In the genomic region with DNA sequence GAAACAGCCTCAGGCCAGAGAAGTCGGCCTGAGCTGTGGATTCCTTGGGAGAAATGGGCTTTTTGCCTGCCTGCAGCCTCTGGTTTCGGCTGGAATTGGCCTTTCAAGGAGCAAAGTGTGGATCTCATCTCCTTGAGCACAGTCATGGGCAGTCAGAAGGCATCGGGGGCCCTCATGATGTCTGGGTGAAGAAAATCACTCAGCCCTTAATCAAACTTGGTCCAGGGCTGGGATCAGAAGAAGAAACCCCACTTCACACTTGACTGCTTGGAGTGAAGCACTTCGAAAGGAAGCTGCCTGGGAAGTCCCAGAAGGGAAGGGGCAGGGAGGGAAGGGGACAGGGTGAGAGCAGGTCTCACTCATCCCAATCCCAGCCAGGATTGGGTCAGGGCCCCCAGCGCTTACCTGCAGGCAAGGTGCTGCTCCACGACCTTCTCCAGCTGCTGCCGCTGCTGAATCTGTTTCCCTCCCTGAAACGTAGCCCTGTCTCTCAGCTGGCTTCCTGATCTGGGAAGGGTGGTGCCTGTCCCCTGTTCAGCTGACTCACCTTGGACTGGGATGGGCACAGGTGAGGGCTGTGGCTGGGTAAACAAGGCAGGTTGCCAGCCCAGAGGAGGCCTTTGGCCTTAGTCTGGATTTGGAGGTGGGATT, we compare ENCODE assay signal across 9 cellular contexts. TPM values are rescaled to one million over a fixed set of nuclear protein-coding genes. Genes with fewer than 3 reads are reported as not detected.
A peak's percentile ranks its signal among the peaks of the same experiment; 100 is the strongest.
DNase-seq lines count a peak whose midpoint lies in the region; ATAC-seq and TF ChIP-seq lines count a peak whose summit lies in the region.
"Had no signal": no experiment of that assay in that cellular context is flagged by ENCODE, and none has a peak within 500 bp of the region (broad histone marks: within the 10 kb centered on the region; RNA-seq: fewer than 3 reads in every experiment).

A gene with protein sequence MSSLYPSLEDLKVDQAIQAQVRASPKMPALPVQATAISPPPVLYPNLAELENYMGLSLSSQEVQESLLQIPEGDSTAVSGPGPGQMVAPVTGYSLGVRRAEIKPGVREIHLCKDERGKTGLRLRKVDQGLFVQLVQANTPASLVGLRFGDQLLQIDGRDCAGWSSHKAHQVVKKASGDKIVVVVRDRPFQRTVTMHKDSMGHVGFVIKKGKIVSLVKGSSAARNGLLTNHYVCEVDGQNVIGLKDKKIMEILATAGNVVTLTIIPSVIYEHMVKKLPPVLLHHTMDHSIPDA (minus strand): TSS at position 460 of the 651 bp plus-strand sequence. CDS start 8,723 bp downstream, outside the sequence.

- no peak for ATAC-seq in activated CD4-positive, alpha-beta T cell treated with anti-CD3 and anti-CD28 coated beads for 36 hours

- peaks cover 51 to 65% (median 59%) of the 10 kb centered on the region in 4 donors for H3K4me1 ChIP-seq in stomach

- H3K9me3 ChIP-seq in stomach: no peaks in the 10 kb centered on the region

- H3K27me3 Mint-ChIP-seq in activated CD4-positive, alpha-beta T cell treated with anti-CD3 and anti-CD28 coated beads for 36 hours: no peaks in the 10 kb centered on the region
- no peaks in the 10 kb centered on the region for H3K27me3 Mint-ChIP-seq in activated T-helper 1 cell treated with anti-CD3 and anti-CD28 coated beads, Interleukin-12 subunit alpha, Interleukin-12 subunit beta, Interleukin-2, Interleukin-4 antibody, amounts not matched to agents 30 ng/mL and 10 ng/mL and 1 ng/mL, durations not matched to agents 14 hours and 24 hours and 36 hours (ENCODE audit: insufficient read depth)

- WGBS in stomach, 5 donors: 34 to 60% (median 41%) methylated on average over 8 of the region's 8 CpGs

- TF ChIP-seq POLR2A in stomach (IDR thresholded peaks at IDR 0.05): no peak

- peaks cover 19% of the 10 kb centered on the region for H3K36me3 Mint-ChIP-seq in activated CD4-positive, alpha-beta T cell treated with anti-CD3 and anti-CD28 coated beads for 36 hours (ENCODE audit: low read depth)
- H3K36me3 Mint-ChIP-seq in activated T-helper 1 cell treated with anti-CD3 and anti-CD28 coated beads, Interleukin-12 subunit alpha, Interleukin-12 subunit beta, Interleukin-2, Interleukin-4 antibody, amounts not matched to agents 30 ng/mL and 10 ng/mL and 1 ng/mL, durations not matched to agents 14 hours and 24 hours and 36 hours (ENCODE audit: low read depth): peaks cover 16% of the 10 kb centered on the region

- peak within 1 kb of the TSS; percentile 6 for H3K4me3 Mint-ChIP-seq in activated CD4-positive, alpha-beta T cell treated with anti-CD3 and anti-CD28 coated beads for 36 hours
- H3K4me3 Mint-ChIP-seq in activated T-helper 1 cell treated with anti-CD3 and anti-CD28 coated beads, Interleukin-12 subunit alpha, Interleukin-12 subunit beta, Interleukin-2, Interleukin-4 antibody, amounts not matched to agents 30 ng/mL and 10 ng/mL and 1 ng/mL, durations not matched to agents 14 hours and 24 hours and 36 hours: no peak within 1 kb of the TSS

- TF ChIP-seq EP300 in stomach (IDR thresholded peaks at IDR 0.05): no peak

- H3K4me3 ChIP-seq in stomach: peak within 1 kb of the TSS in 3 of 4 donors; percentile 16 to 58 (median 33)

- H3K4me1 Mint-ChIP-seq in activated CD4-positive, alpha-beta T cell treated with anti-CD3 and anti-CD28 coated beads for 36 hours: peaks cover 43% of the 10 kb centered on the region
- peaks cover 34% of the 10 kb centered on the region for H3K4me1 Mint-ChIP-seq in activated T-helper 1 cell treated with anti-CD3 and anti-CD28 coated beads, Interleukin-12 subunit alpha, Interleukin-12 subunit beta, Interleukin-2, Interleukin-4 antibody, amounts not matched to agents 30 ng/mL and 10 ng/mL and 1 ng/mL, durations not matched to agents 14 hours and 24 hours and 36 hours (ENCODE audit: low read depth)

- CTCF ChIA-PET in activated CD4-positive, alpha-beta T cell treated with anti-CD3 and anti-CD28 coated beads for 36 hours (lab: Charles Lee): interaction anchor here (1.3 to 1.7 kb wide), 2 partner anchors 16 to 29 kb away, joined by 3 to 7 read pairs; no protein-coding TSS in a partner anchor

- intact Hi-C loops in activated CD4-positive, alpha-beta T cell treated with anti-CD3 and anti-CD28 coated beads for 36 hours (cut with DNase I, micrococcal nuclease): loop anchor here in 1 of 2 experiments (5.0 kb wide), 1 partner anchor 108 kb away; no protein-coding TSS in a partner anchor
- intact Hi-C loops in activated T-helper 1 cell treated with anti-CD3 and anti-CD28 coated beads, Interleukin-12 subunit alpha, Interleukin-12 subunit beta, Interleukin-2, Interleukin-4 antibody, amounts not matched to agents 30 ng/mL and 10 ng/mL and 1 ng/mL, durations not matched to agents 14 hours and 24 hours and 36 hours (cut with micrococcal nuclease): no loop called here
- intact Hi-C loops in stomach (cut with DNase I; ENCODE audit: low total_unique reads): no loop called here

- no peak for DNase-seq in activated CD4-positive, alpha-beta T cell treated with anti-CD3 and anti-CD28 coated beads for 36 hours
- no peak for DNase-seq in activated CD4-positive, alpha-beta T cell treated with anti-CD3 and anti-CD28 coated beads, Interleukin-2, amount 50 U/mL, for 4 hours
- no peak for DNase-seq in activated T-helper 1 cell treated with anti-CD3 and anti-CD28 coated beads, Interleukin-12 subunit alpha, Interleukin-12 subunit beta, Interleukin-2, Interleukin-4 antibody, amounts not matched to agents 30 ng/mL and 10 ng/mL and 1 ng/mL, durations not matched to agents 14 hours and 24 hours and 36 hours (ENCODE audit: low spot score)
- DNase-seq in kidney tubule cell (ENCODE audit: low spot score): peak; percentile 83
- DNase-seq in stomach: peak; percentile 89
- DNase-seq in NAMALWA (ENCODE audit: low spot score): no peak
- no peak for DNase-seq in OCI-M1 (lab: John Stamatoyannopoulos, UW)
- no peak for DNase-seq in NCI-H1436 treated with DMSO at 0.1 percent for 48 hours (lab: John Stamatoyannopoulos, UW)
- DNase-seq: effector CD4-positive, alpha-beta T cell had no signal

- peaks cover 0 to 13% (median 9%) of the 10 kb centered on the region in 4 donors for H3K36me3 ChIP-seq in stomach

- no peaks in the 10 kb centered on the region for H3K9me3 Mint-ChIP-seq in activated CD4-positive, alpha-beta T cell treated with anti-CD3 and anti-CD28 coated beads for 36 hours (ENCODE audit: low read depth)
- no peaks in the 10 kb centered on the region for H3K9me3 Mint-ChIP-seq in activated T-helper 1 cell treated with anti-CD3 and anti-CD28 coated beads, Interleukin-12 subunit alpha, Interleukin-12 subunit beta, Interleukin-2, Interleukin-4 antibody, amounts not matched to agents 30 ng/mL and 10 ng/mL and 1 ng/mL, durations not matched to agents 14 hours and 24 hours and 36 hours

- POLR2A ChIA-PET in activated CD4-positive, alpha-beta T cell treated with anti-CD3 and anti-CD28 coated beads for 36 hours (lab: Charles Lee): interaction anchor here (0.8 to 1.0 kb wide), 2 partner anchors 10 to 29 kb away, joined by 3 to 4 read pairs; no protein-coding TSS in a partner anchor

- no peak for TF ChIP-seq CTCF in stomach (IDR thresholded peaks at IDR 0.05)

- peak within 1 kb of the TSS; percentile 79 to 99 (median 98) for H3K27ac ChIP-seq in stomach

- H3K27ac Mint-ChIP-seq in activated CD4-positive, alpha-beta T cell treated with anti-CD3 and anti-CD28 coated beads for 36 hours: peak within 1 kb of the TSS; percentile 92
- H3K27ac Mint-ChIP-seq in activated T-helper 1 cell treated with anti-CD3 and anti-CD28 coated beads, Interleukin-12 subunit alpha, Interleukin-12 subunit beta, Interleukin-2, Interleukin-4 antibody, amounts not matched to agents 30 ng/mL and 10 ng/mL and 1 ng/mL, durations not matched to agents 14 hours and 24 hours and 36 hours: peak within 1 kb of the TSS; percentile 53

- H3K27me3 ChIP-seq in stomach: no peaks in the 10 kb centered on the region

RNA-seq across cellular contexts. Expression of the gene that starts here (rescaled TPM):
- 1 to 10 TPM; 2.8 to 3.2 TPM for total RNA-seq in activated CD4-positive, alpha-beta T cell treated with anti-CD3 and anti-CD28 coated beads for 36 hours
- 2.2 and 2.6 TPM in 2 replicates for total RNA-seq in activated T-helper 1 cell treated with anti-CD3 and anti-CD28 coated beads, Interleukin-12 subunit alpha, Interleukin-12 subunit beta, Interleukin-2, Interleukin-4 antibody, amounts not matched to agents 30 ng/mL and 10 ng/mL and 1 ng/mL, durations not matched to agents 14 hours and 24 hours and 36 hours
- total RNA-seq in stomach: 10 to 100 TPM; 33.3 to 90.9 (median 68.3) TPM
- polyA plus RNA-seq in stomach: 100 to 1,000 TPM in 1 of 3 donors, 10 to 100 TPM in 2; 38.4 to 297 (median 52.8) TPM

Comparison
In these comparisons a context has a peak if more than half of its experiments do, and no peak if none do; other contexts are left out.
1. DNase-seq: peak in kidney tubule cell (single experiment) and stomach (single experiment); none in activated CD4-positive, alpha-beta T cell treated with anti-CD3 and anti-CD28 coated beads for 36 hours (single experiment), activated CD4-positive, alpha-beta T cell treated with anti-CD3 and anti-CD28 coated beads, Interleukin-2, amount 50 U/mL, for 4 hours (0 of 2), activated T-helper 1 cell treated with anti-CD3 and anti-CD28 coated beads, Interleukin-12 subunit alpha, Interleukin-12 subunit beta, Interleukin-2, Interleukin-4 antibody, amounts not matched to agents 30 ng/mL and 10 ng/mL and 1 ng/mL, durations not matched to agents 14 hours and 24 hours and 36 hours (single experiment), NAMALWA (single experiment), OCI-M1 (single experiment) and NCI-H1436 treated with DMSO at 0.1 percent for 48 hours (single experiment).